In genomic region chr7:73718905-73719805, GRCh38 we compare ENCODE assay signal across 8 cellular contexts. TPM values are rescaled to one million over a fixed set of nuclear protein-coding genes. Genes with fewer than 3 reads are reported as not detected.
DNase-seq lines count a peak whose midpoint lies in the region; ATAC-seq and TF ChIP-seq lines count a peak whose summit lies in the region.

Gene STX1A (minus strand): TSS chr7:73719669. CDS start chr7:73719631, 38 bp downstream.

- H3K4me3 ChIP-seq in left ventricle myocardium inferior: peak within 1 kb of the TSS; percentile 88

- intact Hi-C loops in left ventricle myocardium inferior (cut with micrococcal nuclease): no loop called here

- ATAC-seq in HG02840 (IDR thresholded peaks at IDR 0.05; ENCODE audit: low FRiP score, unreplicated experiment): no peak

- peaks cover 48% of the 10 kb centered on the region for H3K4me1 ChIP-seq in left ventricle myocardium inferior

- peaks cover 16% of the 10 kb centered on the region for H3K27me3 ChIP-seq in left ventricle myocardium inferior (ENCODE audit: low read depth)

- H3K9me3 ChIP-seq in left ventricle myocardium inferior (replicated peaks): no peaks in the 10 kb centered on the region

- peak; percentile 88 for DNase-seq in COLO668 (lab: John Stamatoyannopoulos, UW; ENCODE audit: unreplicated experiment)
- DNase-seq in GM20000 (ENCODE audit: low spot score): peak; percentile 98
- DNase-seq in HuH-7 (ENCODE audit: low spot score): peak; percentile 93
- DNase-seq in SW480 (ENCODE audit: low spot score): peak; percentile 78
- DNase-seq in amniotic epithelial cell (ENCODE audit: low read depth): peak; percentile 41
- peak; percentile 69 for DNase-seq in left ventricle myocardium inferior
- DNase-seq in pulmonary artery endothelial cell (ENCODE audit: low read depth, low spot score): no peak

- no peaks in the 10 kb centered on the region for H3K36me3 ChIP-seq in left ventricle myocardium inferior

- H3K27ac ChIP-seq in left ventricle myocardium inferior (replicated peaks): peak within 1 kb of the TSS; percentile 38

- TF ChIP-seq CTCF in GM20000 (IDR thresholded peaks at IDR 0.05; ENCODE audit: extremely low read depth, missing control alignments): no peak
- no peak for TF ChIP-seq CTCF in left ventricle myocardium inferior (IDR thresholded peaks at IDR 0.05; ENCODE audit: borderline replicate concordance)

RNA-seq across cellular contexts. Expression of gene STX1A, which starts in this region (rescaled TPM):
- total RNA-seq in left ventricle myocardium inferior (2.9 TPM), pulmonary artery endothelial cell (21.8 and 23.5 TPM in 2 replicates)
